19 cellular contexts compared by ENCODE assay signal in the genomic region with DNA sequence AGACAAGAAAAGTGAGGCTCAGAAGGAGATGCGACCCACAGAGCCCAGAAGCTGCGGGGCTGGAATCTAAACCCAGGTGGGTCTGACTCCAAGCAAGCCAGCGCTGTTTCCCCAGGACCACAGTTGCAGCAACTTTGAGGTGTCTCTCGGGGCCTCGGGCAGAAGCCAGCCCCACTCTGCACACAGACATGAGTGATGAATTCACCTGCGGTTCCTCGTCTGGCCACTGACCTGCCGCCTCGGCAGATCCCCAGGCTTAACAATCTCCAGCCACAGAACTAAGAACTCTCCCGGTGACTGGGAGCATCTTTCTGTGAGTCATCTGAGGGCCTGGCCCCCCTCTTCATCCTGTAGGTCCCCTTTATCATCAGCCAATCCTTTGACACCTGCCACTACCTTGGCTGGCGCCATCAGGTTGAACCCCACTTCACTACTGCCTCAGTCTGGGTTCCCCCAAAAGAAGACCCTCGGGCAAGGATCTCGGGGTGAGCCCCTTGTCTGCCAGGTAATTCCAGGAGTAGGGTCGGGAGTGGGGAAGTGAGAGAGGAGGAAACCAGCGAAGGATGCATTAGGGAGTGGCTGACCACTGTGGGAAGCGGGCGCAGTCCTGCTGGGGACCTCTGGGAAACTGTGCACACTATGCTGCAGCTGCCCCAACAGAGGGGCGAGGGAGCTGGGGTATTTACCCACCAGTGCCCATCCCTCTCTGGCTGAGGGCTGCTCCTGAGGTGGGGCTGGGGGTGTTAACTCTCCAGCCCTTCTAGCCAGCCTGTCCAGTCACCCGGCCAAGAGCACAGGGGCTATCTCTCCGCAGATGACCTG.
"Had no signal": no experiment of that assay in that cellular context is flagged by ENCODE, and none has a peak within 500 bp of the region (broad histone marks: within the 10 kb centered on the region; RNA-seq: fewer than 3 reads in every experiment).

No MANE protein-coding gene starts in this region.

- DNase-seq: activated CD4-positive, alpha-beta T cell treated with anti-CD3 and anti-CD28 coated beads, Interleukin-2, amount 50 U/mL, for 4 hours; activated naive CD4-positive, alpha-beta T cell treated with Interleukin-2 at 50 U/mL for 16 hours; activated naive CD8-positive, alpha-beta T cell treated with anti-CD3 and anti-CD28 coated beads, Interleukin-2, amount 10 ng/mL, durations not matched to agents 7 days and 5 days; central memory CD4-positive, alpha-beta T cell; dorsolateral prefrontal cortex; foreskin keratinocyte; glutamatergic neuron; hypothalamus; left ventricle myocardium inferior; mammary epithelial cell; naive B cell; pancreas; stimulated activated naive CD4-positive, alpha-beta T cell; thyroid gland; WERI-Rb-1 had no signal

- H3K9me3 ChIP-seq: pancreas, thyroid gland had no signal

- H3K4me3 ChIP-seq: dorsolateral prefrontal cortex, left ventricle myocardium inferior, pancreas, thyroid gland had no signal

- H3K27me3 Mint-ChIP-seq: activated naive CD8-positive, alpha-beta T cell treated with anti-CD3 and anti-CD28 coated beads, Interleukin-2, amount 10 ng/mL, durations not matched to agents 7 days and 5 days; brain; naive B cell had no signal

- H3K27me3 ChIP-seq: dorsolateral prefrontal cortex, foreskin keratinocyte, pancreas, thyroid gland had no signal

- H3K36me3 ChIP-seq: pancreas, thyroid gland, WERI-Rb-1 had no signal

- H3K27ac Mint-ChIP-seq: brain had no signal

- H3K4me3 Mint-ChIP-seq: activated naive CD8-positive, alpha-beta T cell treated with anti-CD3 and anti-CD28 coated beads, Interleukin-2, amount 10 ng/mL, durations not matched to agents 7 days and 5 days; brain; naive B cell; neural crest cell had no signal

- H3K27ac ChIP-seq: dorsolateral prefrontal cortex, foreskin keratinocyte, left ventricle myocardium inferior, pancreas, thyroid gland, WERI-Rb-1 had no signal

- H3K4me1 ChIP-seq: left ventricle myocardium inferior, pancreas, thyroid gland had no signal

- FAIRE-seq: colon, keratinocyte, pancreas had no signal

- ATAC-seq: foreskin keratinocyte, pancreas had no signal
